Comparison of ENCODE assay signal across 20 cellular contexts in genomic region chrX:37800762-37801161, GRCh38. TPM values are rescaled to one million over a fixed set of nuclear protein-coding genes. Genes with fewer than 3 reads are reported as not detected.
"Had no signal": no experiment of that assay in that cellular context is flagged by ENCODE, and none has a peak within 500 bp of the region (broad histone marks: within the 10 kb centered on the region; RNA-seq: fewer than 3 reads in every experiment).

No MANE protein-coding gene starts in this region.

- H3K4me1 ChIP-seq: ascending aorta, breast epithelium, colonic mucosa, esophagus squamous epithelium, foreskin keratinocyte, lower lobe of right lung, prostate gland, transverse colon had no signal

- H3K27me3 Mint-ChIP-seq: activated T-helper 17 cell treated with anti-CD3 and anti-CD28 coated beads, Interleukin-2, amount 50 U/mL, for 72 hours had no signal

- H3K27me3 ChIP-seq: ascending aorta, colonic mucosa, foreskin keratinocyte, transverse colon had no signal

- H3K27ac Mint-ChIP-seq: activated T-helper 17 cell treated with anti-CD3 and anti-CD28 coated beads, Interleukin-2, amount 50 U/mL, for 72 hours; mesothelial cell of epicardium had no signal

- H3K9me3 ChIP-seq: ascending aorta, breast epithelium, colonic mucosa, esophagus squamous epithelium, lower lobe of right lung, prostate gland, transverse colon had no signal

- H3K9me3 Mint-ChIP-seq: activated T-helper 17 cell treated with anti-CD3 and anti-CD28 coated beads, Interleukin-2, amount 50 U/mL, for 72 hours had no signal

- H3K27ac ChIP-seq: ascending aorta, breast epithelium, colonic mucosa, esophagus squamous epithelium, foreskin keratinocyte, lower lobe of right lung, prostate gland, transverse colon, WERI-Rb-1 had no signal

- H3K4me1 Mint-ChIP-seq: mesothelial cell of epicardium had no signal

- H3K4me3 ChIP-seq: ascending aorta, breast epithelium, colonic mucosa, esophagus squamous epithelium, lower lobe of right lung, prostate gland, transverse colon had no signal

- DNase-seq: activated CD4-positive, alpha-beta T cell treated with anti-CD3 and anti-CD28 coated beads, Interleukin-2, amount 50 U/mL, for 48 hours; activated naive CD4-positive, alpha-beta T cell treated with Interleukin-2 at 50 U/mL for 16 hours; colonic mucosa; effector CD4-positive, alpha-beta T cell; esophagus squamous epithelium; foreskin keratinocyte; lower lobe of right lung; right cardiac atrium; small intestine; stimulated activated CD4-positive, alpha-beta T cell treated with anti-CD3 and anti-CD28 coated beads, Interleukin-4, amount 100 ng/mL, for 4 hours; stimulated activated CD8-positive, alpha-beta memory T cell treated with anti-CD3 and anti-CD28 coated beads, Interleukin-4, amount 100 ng/mL, for 48 hours; stimulated activated naive CD8-positive, alpha-beta T cell treated with anti-CD3 and anti-CD28 coated beads, Interleukin-15, Interleukin-2, amounts not matched to agents 100 U/mL and 50 U/mL, for 24 hours; T1000; transverse colon; WERI-Rb-1 had no signal

- H3K4me3 Mint-ChIP-seq: activated T-helper 17 cell treated with anti-CD3 and anti-CD28 coated beads, Interleukin-2, amount 50 U/mL, for 72 hours; mesothelial cell of epicardium had no signal

- ATAC-seq: activated T-helper 17 cell treated with anti-CD3 and anti-CD28 coated beads, Interleukin-2, amount 50 U/mL, for 72 hours; foreskin keratinocyte; lower lobe of right lung; right cardiac atrium; stimulated activated naive CD8-positive, alpha-beta T cell treated with anti-CD3 and anti-CD28 coated beads, Interleukin-15, Interleukin-2, amounts not matched to agents 100 U/mL and 50 U/mL, for 24 hours had no signal

- FAIRE-seq: small intestine had no signal

- H3K36me3 ChIP-seq: ascending aorta, breast epithelium, colonic mucosa, esophagus squamous epithelium, lower lobe of right lung, prostate gland, transverse colon, WERI-Rb-1 had no signal

- H3K36me3 Mint-ChIP-seq: mesothelial cell of epicardium had no signal

RNA-seq across cellular contexts. Expression of gene CYBB, which starts 20.9 kb away (rescaled TPM):
- total RNA-seq: foreskin keratinocyte had no signal
- polyA plus RNA-seq: foreskin keratinocyte had no signal
